In the genomic region with DNA sequence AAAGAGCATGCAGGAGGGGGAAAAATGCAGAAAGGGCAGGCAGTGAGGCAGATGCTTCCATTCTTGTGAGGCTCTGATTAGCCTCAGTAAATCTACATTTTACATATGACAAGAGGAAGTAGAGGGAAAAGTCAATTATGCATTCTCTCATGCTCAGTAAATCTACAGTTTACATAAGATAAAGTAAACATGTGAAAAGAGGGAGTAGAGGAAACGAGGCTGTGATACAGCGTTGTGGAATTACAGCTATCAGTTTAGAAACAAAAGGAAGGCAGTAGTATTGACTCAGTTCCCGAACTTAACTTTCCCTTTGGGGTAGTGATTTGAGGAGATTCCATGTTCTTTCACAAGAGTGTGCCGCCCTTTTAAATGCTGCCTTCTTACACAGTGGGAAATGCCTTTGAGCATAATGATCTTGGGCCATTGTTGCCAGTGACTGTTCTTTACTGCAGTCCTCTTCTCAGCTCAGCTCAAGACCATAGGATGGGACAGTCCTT, we compare ENCODE assay signal across 14 cellular contexts. TPM values are rescaled to one million over a fixed set of nuclear protein-coding genes. Genes with fewer than 3 reads are reported as not detected.
DNase-seq lines count a peak whose midpoint lies in the region; ATAC-seq and TF ChIP-seq lines count a peak whose summit lies in the region.
"Had no signal": no experiment of that assay in that cellular context is flagged by ENCODE, and none has a peak within 500 bp of the region (broad histone marks: within the 10 kb centered on the region; RNA-seq: fewer than 3 reads in every experiment).

No MANE protein-coding gene starts in this region.

- H3F3A ChIP-seq in GM23248 (ENCODE audit: insufficient read depth), result peaks cover 39% of the 10 kb centered on the region
- H3F3A ChIP-seq in PC-3 (ENCODE audit: low read length, unreplicated experiment), result peaks cover 21% of the 10 kb centered on the region
- H3F3A ChIP-seq in MM.1S (ENCODE audit: insufficient read depth, low read length), result peaks cover 17% of the 10 kb centered on the region

- CTCF ChIA-PET in PC-3 (lab: Charles Lee), result interaction anchor here (1.3 kb wide), 1 partner anchor 102 kb away, joined by 3 read pairs; no protein-coding TSS in a partner anchor

- H3K4me2 ChIP-seq in GM23248 (ENCODE audit: unreplicated experiment), result peak overlapping the region; percentile 22
- H3K4me2 ChIP-seq in PC-3 (ENCODE audit: low read length), result peak overlapping the region; percentile 47
- H3K4me2 ChIP-seq in MM.1S (ENCODE audit: low read depth, low read length), result no peak overlapping the region

- no TSS peak for BruUV-seq in PC-3 (replicated peaks; lab: Mats Ljungman, UMichigan)

- H3K36me3 ChIP-seq in GM23248 (ENCODE audit: low read depth) (no peaks in the 10 kb centered on the region), PC-3 (ENCODE audit: low read depth, low read length) (no peaks in the 10 kb centered on the region), MM.1S (replicated peaks; ENCODE audit: insufficient read depth, low read length) (no peaks in the 10 kb centered on the region)
- H3K36me3 ChIP-seq: cardiac muscle cell, tibial artery had no signal

- TF ChIP-seq CTCF in PC-3 (conservative IDR thresholded peaks at IDR 0.05; ENCODE audit: low read depth, low read length) (no peak), MM.1S (IDR thresholded peaks at IDR 0.05; ENCODE audit: low read length) (no peak)

- ATAC-seq in PC-3 (peak; percentile 82), sciatic nerve (peak; percentile 15), GM18498 (IDR thresholded peaks at IDR 0.05; ENCODE audit: unreplicated experiment) (no peak), GM19467 (IDR thresholded peaks at IDR 0.05; ENCODE audit: unreplicated experiment) (no peak)

- H3K9me3 ChIP-seq in GM23248 (ENCODE audit: low read depth) (no peaks in the 10 kb centered on the region), PC-3 (ENCODE audit: low read length) (no peaks in the 10 kb centered on the region), MM.1S (replicated peaks; ENCODE audit: insufficient read depth, low read length) (no peaks in the 10 kb centered on the region)
- H3K9me3 ChIP-seq: tibial artery had no signal

- DNase-seq in GM23248 (peak; percentile 59), PC-3 (peak; percentile 92), epithelial cell of prostate (ENCODE audit: low read depth, low spot score) (no peak), sciatic nerve (ENCODE audit: low spot score) (no peak), glomerular visceral epithelial cell (ENCODE audit: extremely low spot score) (no peak), MM.1S (no peak)
- DNase-seq: activated CD4-positive, alpha-beta T cell treated with anti-CD3 and anti-CD28 coated beads for 4 hours; DND-41; NCI-H446; tibial artery had no signal

- 21 to 26% methylated on average over 4 of the region's 4 CpGs for WGBS in GM23248 (ENCODE audit: low coverage in 1 of 2, low lambda C conversion rate in 2 of 2, missing lambda C conversion rate in 2 of 2), 2 experiments

- H3K9me2 ChIP-seq in GM23248 (ENCODE audit: insufficient read depth) (no peaks in the 10 kb centered on the region), PC-3 (replicated peaks; ENCODE audit: low read length) (no peaks in the 10 kb centered on the region), MM.1S (replicated peaks; ENCODE audit: insufficient read depth, low read length) (no peaks in the 10 kb centered on the region)

- peaks cover 38% of the 10 kb centered on the region for H3K4me1 ChIP-seq in GM23248 (ENCODE audit: insufficient read depth)
- peaks cover 64% of the 10 kb centered on the region for H3K4me1 ChIP-seq in PC-3 (ENCODE audit: insufficient read depth, low read length)
- peaks cover 19% of the 10 kb centered on the region for H3K4me1 ChIP-seq in MM.1S (ENCODE audit: low read length)

- H4K20me1 ChIP-seq in GM23248 (ENCODE audit: insufficient read depth) (no peaks in the 10 kb centered on the region), PC-3 (ENCODE audit: low read length) (no peaks in the 10 kb centered on the region), MM.1S (ENCODE audit: insufficient read depth, low read length) (no peaks in the 10 kb centered on the region)

- H3K79me2 ChIP-seq in GM23248 (ENCODE audit: insufficient read depth), result no peaks in the 10 kb centered on the region
- H3K79me2 ChIP-seq in PC-3 (ENCODE audit: low read length), result no peaks in the 10 kb centered on the region
- no peaks in the 10 kb centered on the region for H3K79me2 ChIP-seq in MM.1S (ENCODE audit: low read length)

- H2AFZ ChIP-seq in GM23248 (peak overlapping the region; percentile 49), PC-3 (ENCODE audit: low read length) (peak overlapping the region; percentile 4), MM.1S (ENCODE audit: low read length) (no peak overlapping the region)

- H3K27me3 ChIP-seq in GM23248 (replicated peaks; ENCODE audit: insufficient read depth), result no peaks in the 10 kb centered on the region
- no peaks in the 10 kb centered on the region for H3K27me3 ChIP-seq in PC-3 (ENCODE audit: low read length)
- H3K27me3 ChIP-seq in MM.1S (replicated peaks; ENCODE audit: insufficient read depth, low read length), result peaks cover 14% of the 10 kb centered on the region; the same call in 1 of the 2 replicates
- H3K27me3 ChIP-seq: cardiac muscle cell, tibial artery had no signal

- no peak overlapping the region for H3K9ac ChIP-seq in GM23248
- H3K9ac ChIP-seq in PC-3 (ENCODE audit: low read length), result peak overlapping the region; percentile 52
- H3K9ac ChIP-seq in MM.1S (ENCODE audit: low read length), result no peak overlapping the region

- intact Hi-C loops in PC-3 (cut with micrococcal nuclease) (loop anchor here (2.0 to 5.0 kb wide), 6 partner anchors 92 to 531 kb away; partner anchors contain the start of gene UTS2B), sciatic nerve (cut with DNase I) (no loop called here)

- H3K4me3 ChIP-seq in GM23248 (no peak overlapping the region), PC-3 (ENCODE audit: low read length) (no peak overlapping the region), MM.1S (ENCODE audit: low read length) (no peak overlapping the region)
- H3K4me3 ChIP-seq: cardiac muscle cell, tibial artery had no signal

- in situ Hi-C loops in GM23248 (cut with MboI), result no loop called here

- peak overlapping the region; percentile 26; the same call in 1 of the 2 replicates for H3K27ac ChIP-seq in GM23248
- H3K27ac ChIP-seq in PC-3 (ENCODE audit: low read length), result peak overlapping the region; percentile 94
- H3K27ac ChIP-seq in epithelial cell of prostate, result peak overlapping the region; percentile 39
- H3K27ac ChIP-seq in MM.1S (ENCODE audit: low read length), result no peak overlapping the region
- H3K27ac ChIP-seq: cardiac muscle cell, tibial artery had no signal

- POLR2A ChIA-PET in PC-3 (lab: Charles Lee; ENCODE audit: unreplicated experiment), result interaction anchor here (0.5 kb wide), 1 partner anchor 90 kb away, joined by 3 read pairs; no protein-coding TSS in a partner anchor

RNA-seq across cellular contexts. Expression of gene OSTN, which starts 39.3 kb away (rescaled TPM):
- total RNA-seq in GM23248 (2014; rRNA removed; shearing (Covaris generic)), result not detected in 2 replicates
- polyA plus RNA-seq in GM23248 (2016; fragmentation: Nextera tagmentation; extraction: Ambion mirVana), result not detected in 2 replicates
- 0.35 and 1.8 TPM in 2 replicates for total RNA-seq in PC-3 (2014; rRNA removed)
- total RNA-seq in sciatic nerve, result 1.1 TPM
- polyA plus RNA-seq: cardiac muscle cell, keratinocyte had no signal

Comparison
In these comparisons a context has a peak if more than half of its experiments do, and no peak if none do; other contexts are left out.
1. DNase-seq: peak in GM23248 (single experiment) and PC-3 (single experiment); none in epithelial cell of prostate (single experiment), sciatic nerve (single experiment), glomerular visceral epithelial cell (single experiment) and MM.1S (single experiment).
2. ATAC-seq: peak in PC-3 (single experiment) and sciatic nerve (single experiment); none in GM18498 (single experiment) and GM19467 (single experiment).